In the genomic region with DNA sequence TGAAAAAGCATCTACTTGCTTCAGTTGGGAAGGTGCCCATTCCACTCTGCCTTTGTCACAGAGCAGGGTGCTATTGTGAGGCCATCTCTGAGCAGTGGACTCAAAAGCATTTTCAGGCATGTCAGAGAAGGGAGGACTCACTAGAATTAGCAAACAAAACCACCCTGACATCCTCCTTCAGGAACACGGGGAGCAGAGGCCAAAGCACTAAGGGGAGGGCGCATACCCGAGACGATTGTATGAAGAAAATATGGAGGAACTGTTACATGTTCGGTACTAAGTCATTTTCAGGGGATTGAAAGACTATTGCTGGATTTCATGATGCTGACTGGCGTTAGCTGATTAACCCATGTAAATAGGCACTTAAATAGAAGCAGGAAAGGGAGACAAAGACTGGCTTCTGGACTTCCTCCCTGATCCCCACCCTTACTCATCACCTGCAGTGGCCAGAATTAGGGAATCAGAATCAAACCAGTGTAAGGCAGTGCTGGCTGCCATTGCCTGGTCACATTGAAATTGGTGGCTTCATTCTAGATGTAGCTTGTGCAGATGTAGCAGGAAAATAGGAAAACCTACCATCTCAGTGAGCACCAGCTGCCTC, we compare ENCODE assay signal across 1 cellular context.
TF ChIP-seq lines count a peak whose summit lies in the region.

No MANE protein-coding gene starts in this region.

TF ChIP-seq in SK-N-SH treated with all-trans-retinoic acid at 6 μM for 48 hours, 23 proteins besides CTCF, POLR2A, EP300 and RAD21 (continued from another document):
- TF ChIP-seq, protein P1, sequence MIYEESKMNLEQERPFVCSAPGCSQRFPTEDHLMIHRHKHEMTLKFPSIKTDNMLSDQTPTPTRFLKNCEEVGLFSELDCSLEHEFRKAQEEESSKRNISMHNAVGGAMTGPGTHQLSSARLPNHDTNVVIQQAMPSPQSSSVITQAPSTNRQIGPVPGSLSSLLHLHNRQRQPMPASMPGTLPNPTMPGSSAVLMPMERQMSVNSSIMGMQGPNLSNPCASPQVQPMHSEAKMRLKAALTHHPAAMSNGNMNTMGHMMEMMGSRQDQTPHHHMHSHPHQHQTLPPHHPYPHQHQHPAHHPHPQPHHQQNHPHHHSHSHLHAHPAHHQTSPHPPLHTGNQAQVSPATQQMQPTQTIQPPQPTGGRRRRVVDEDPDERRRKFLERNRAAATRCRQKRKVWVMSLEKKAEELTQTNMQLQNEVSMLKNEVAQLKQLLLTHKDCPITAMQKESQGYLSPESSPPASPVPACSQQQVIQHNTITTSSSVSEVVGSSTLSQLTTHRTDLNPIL (CRISPR knock-in tag; IDR thresholded peaks at IDR 0.05; ENCODE audit: low read depth): no peak
- TF ChIP-seq TOX (CRISPR knock-in tag; IDR thresholded peaks at IDR 0.05; ENCODE audit: borderline replicate concordance) (no peak), ISL1 (CRISPR knock-in tag; IDR thresholded peaks at IDR 0.05) (no peak), CSDC2 (CRISPR knock-in tag; IDR thresholded peaks at IDR 0.05) (no peak), RARB (CRISPR knock-in tag; IDR thresholded peaks at IDR 0.05) (no peak)
- TF ChIP-seq, protein P2, sequence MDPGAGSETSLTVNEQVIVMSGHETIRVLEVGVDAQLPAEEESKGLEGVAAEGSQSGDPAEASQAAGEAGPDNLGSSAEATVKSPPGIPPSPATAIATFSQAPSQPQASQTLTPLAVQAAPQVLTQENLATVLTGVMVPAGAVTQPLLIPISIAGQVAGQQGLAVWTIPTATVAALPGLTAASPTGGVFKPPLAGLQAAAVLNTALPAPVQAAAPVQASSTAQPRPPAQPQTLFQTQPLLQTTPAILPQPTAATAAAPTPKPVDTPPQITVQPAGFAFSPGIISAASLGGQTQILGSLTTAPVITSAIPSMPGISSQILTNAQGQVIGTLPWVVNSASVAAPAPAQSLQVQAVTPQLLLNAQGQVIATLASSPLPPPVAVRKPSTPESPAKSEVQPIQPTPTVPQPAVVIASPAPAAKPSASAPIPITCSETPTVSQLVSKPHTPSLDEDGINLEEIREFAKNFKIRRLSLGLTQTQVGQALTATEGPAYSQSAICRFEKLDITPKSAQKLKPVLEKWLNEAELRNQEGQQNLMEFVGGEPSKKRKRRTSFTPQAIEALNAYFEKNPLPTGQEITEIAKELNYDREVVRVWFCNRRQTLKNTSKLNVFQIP (CRISPR knock-in tag; IDR thresholded peaks at IDR 0.05; ENCODE audit: borderline replicate concordance, low read depth): no peak
TF ChIP-seq in SK-N-SH treated with all-trans-retinoic acid at 6 μM for 48 hours: peak in this region for 0.
